In genomic region chr10:75254739-75255138, GRCh38 we compare ENCODE assay signal across 5 cellular contexts.
"Had no signal": no experiment of that assay in that cellular context is flagged by ENCODE, and none has a peak within 500 bp of the region (broad histone marks: within the 10 kb centered on the region; RNA-seq: fewer than 3 reads in every experiment).

No MANE protein-coding gene starts in this region.

- ATAC-seq: GM23338, K562 had no signal

- DNase-seq: H9, HCEC 1CT, IMR-90 had no signal

- H3K4me3 ChIP-seq: GM23338, K562 had no signal
